ENCODE assay signal across 1 cellular context in the genomic region with DNA sequence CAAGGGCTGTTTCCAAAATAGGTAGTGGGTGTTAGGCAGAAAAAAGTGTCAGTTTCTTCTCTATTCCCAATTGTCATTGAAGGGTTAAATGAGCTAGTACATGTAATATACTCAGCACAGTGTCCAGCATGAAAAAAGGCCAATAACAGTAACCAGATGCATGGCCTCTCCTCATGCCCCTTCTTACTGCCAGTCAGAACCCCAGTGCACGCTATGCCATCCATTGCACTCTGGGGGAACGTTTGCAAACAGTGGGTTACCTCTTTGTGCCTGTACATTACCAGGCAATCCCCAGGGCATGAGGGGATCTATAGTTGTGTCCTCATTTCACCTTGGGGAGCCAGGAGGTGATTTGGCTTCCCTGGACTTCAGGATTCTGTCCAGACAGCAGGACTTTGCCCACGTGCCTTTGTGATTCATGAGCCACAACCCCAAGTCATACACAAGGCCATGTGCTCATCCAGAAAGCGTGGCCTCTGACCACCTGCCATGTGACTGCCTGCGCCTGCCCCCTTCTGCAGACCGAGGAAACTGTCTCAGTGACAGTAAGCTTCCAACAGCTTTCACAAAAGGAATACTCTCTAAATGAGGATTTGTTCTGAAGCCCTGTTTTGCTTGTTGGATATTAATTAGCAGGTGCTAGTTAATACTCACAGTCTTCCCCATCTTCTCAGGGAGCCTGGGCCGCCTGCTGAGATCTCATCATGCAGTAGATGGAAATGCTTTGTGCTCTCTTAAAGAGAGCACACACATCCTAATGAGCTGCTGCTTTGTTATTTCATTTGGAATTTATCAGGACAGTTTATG.
A peak's percentile ranks its signal among the peaks of the same experiment; 100 is the strongest.
TF ChIP-seq lines count a peak whose summit lies in the region.

No MANE protein-coding gene starts in this region.

TF ChIP-seq in HepG2, 621 proteins besides CTCF, POLR2A, EP300 and RAD21 (continued from another document and continues in another):
- TF ChIP-seq LBX2 (CRISPR knock-in tag; IDR thresholded peaks at IDR 0.05; ENCODE audit: borderline replicate concordance) (peak; percentile 98; the same call in 1 of the 2 replicates), MTF2 (CRISPR knock-in tag; IDR thresholded peaks at IDR 0.05; ENCODE audit: borderline replicate concordance) (no peak), RCOR2 (CRISPR knock-in tag; IDR thresholded peaks at IDR 0.05) (0 out of 2 replicates have a peak, but pooled peaks have one; percentile 65), ZNF543 (CRISPR knock-in tag; IDR thresholded peaks at IDR 0.05) (peak; percentile 92), ZNF264 (CRISPR knock-in tag; IDR thresholded peaks at IDR 0.05) (peak; percentile 96), NFKBIZ (CRISPR knock-in tag; IDR thresholded peaks at IDR 0.05) (peak; percentile 88; the same call in 1 of the 2 replicates), POLR2AphosphoS5 (IDR thresholded peaks at IDR 0.05; ENCODE audit: low read depth, low read length) (no peak), AKNA (CRISPR knock-in tag; IDR thresholded peaks at IDR 0.05; ENCODE audit: borderline replicate concordance) (peak; percentile 95; the same call in 1 of the 2 replicates), KLF12 (CRISPR knock-in tag; IDR thresholded peaks at IDR 0.05; ENCODE audit: borderline replicate concordance) (peak; percentile 91), WIZ (CRISPR knock-in tag; IDR thresholded peaks at IDR 0.05) (peak; percentile 64; the same call in 1 of the 2 replicates), ZNF607 (CRISPR knock-in tag; IDR thresholded peaks at IDR 0.05; ENCODE audit: borderline replicate concordance) (peak; percentile 100), IKZF1 (IDR thresholded peaks at IDR 0.05) (no peak), ZKSCAN8 (CRISPR knock-in tag; IDR thresholded peaks at IDR 0.05; ENCODE audit: borderline replicate concordance) (peak; percentile 87), ZNF619 (CRISPR knock-in tag; IDR thresholded peaks at IDR 0.05) (peak; percentile 97), ZNF761 (CRISPR knock-in tag; conservative IDR thresholded peaks at IDR 0.05) (0 out of 2 replicates have a peak, but pooled peaks have one; percentile 63), AGO2 (optimal IDR thresholded peaks at IDR 0.05; ENCODE audit: low read depth, low read length) (no peak), ZNF225 (CRISPR knock-in tag; IDR thresholded peaks at IDR 0.05) (peak; percentile 94; the same call in 1 of the 2 replicates), SAFB2 (CRISPR knock-in tag; IDR thresholded peaks at IDR 0.05; ENCODE audit: borderline replicate concordance, low read depth) (peak; percentile 75; the same call in 1 of the 2 replicates), SMC3 (IDR thresholded peaks at IDR 0.05; ENCODE audit: low read length) (peak; percentile 36; the same call in 1 of the 2 replicates), SUZ12 (IDR thresholded peaks at IDR 0.05; ENCODE audit: low read depth, low read length) (no peak), GFI1 (CRISPR knock-in tag; IDR thresholded peaks at IDR 0.05; ENCODE audit: borderline replicate concordance) (peak; percentile 66; the same call in 1 of the 2 replicates), KLF6 (CRISPR knock-in tag; IDR thresholded peaks at IDR 0.05) (peak; percentile 99), ZFP41 (CRISPR knock-in tag; IDR thresholded peaks at IDR 0.05; ENCODE audit: borderline replicate concordance) (peak; percentile 92; the same call in 1 of the 2 replicates), ZBTB3 (CRISPR knock-in tag; IDR thresholded peaks at IDR 0.05; ENCODE audit: borderline replicate concordance, low read depth) (no peak), SRY (CRISPR knock-in tag; IDR thresholded peaks at IDR 0.05) (peak; percentile 100), ZFP82 (CRISPR knock-in tag; IDR thresholded peaks at IDR 0.05; ENCODE audit: borderline replicate concordance) (peak; percentile 88; the same call in 1 of the 2 replicates), SP140L (CRISPR knock-in tag; IDR thresholded peaks at IDR 0.05; ENCODE audit: borderline replicate concordance) (0 out of 2 replicates have a peak, but pooled peaks have one; percentile 55), NONO (IDR thresholded peaks at IDR 0.05) (no peak), NONO (CRISPR knock-in tag; conservative IDR thresholded peaks at IDR 0.05) (no peak), ZNF331 (CRISPR knock-in tag; IDR thresholded peaks at IDR 0.05) (peak; percentile 92), RFX5 (IDR thresholded peaks at IDR 0.05; ENCODE audit: low read depth, low read length) (no peak), ZNF124 (CRISPR knock-in tag; IDR thresholded peaks at IDR 0.05) (peak; percentile 94), SRSF9 (IDR thresholded peaks at IDR 0.05; ENCODE audit: borderline replicate concordance, insufficient read depth, low read depth, low read length, poor library complexity, severe bottlenecking) (no peak), DPF2 (CRISPR knock-in tag; IDR thresholded peaks at IDR 0.05; ENCODE audit: borderline replicate concordance, low read depth) (0 out of 2 replicates have a peak, but pooled peaks have one; percentile 37), DMAP1 (CRISPR knock-in tag; IDR thresholded peaks at IDR 0.05) (peak; percentile 90), STAG1 (CRISPR knock-in tag; IDR thresholded peaks at IDR 0.05) (peak; percentile 60)
- TF ChIP-seq, protein P1, sequence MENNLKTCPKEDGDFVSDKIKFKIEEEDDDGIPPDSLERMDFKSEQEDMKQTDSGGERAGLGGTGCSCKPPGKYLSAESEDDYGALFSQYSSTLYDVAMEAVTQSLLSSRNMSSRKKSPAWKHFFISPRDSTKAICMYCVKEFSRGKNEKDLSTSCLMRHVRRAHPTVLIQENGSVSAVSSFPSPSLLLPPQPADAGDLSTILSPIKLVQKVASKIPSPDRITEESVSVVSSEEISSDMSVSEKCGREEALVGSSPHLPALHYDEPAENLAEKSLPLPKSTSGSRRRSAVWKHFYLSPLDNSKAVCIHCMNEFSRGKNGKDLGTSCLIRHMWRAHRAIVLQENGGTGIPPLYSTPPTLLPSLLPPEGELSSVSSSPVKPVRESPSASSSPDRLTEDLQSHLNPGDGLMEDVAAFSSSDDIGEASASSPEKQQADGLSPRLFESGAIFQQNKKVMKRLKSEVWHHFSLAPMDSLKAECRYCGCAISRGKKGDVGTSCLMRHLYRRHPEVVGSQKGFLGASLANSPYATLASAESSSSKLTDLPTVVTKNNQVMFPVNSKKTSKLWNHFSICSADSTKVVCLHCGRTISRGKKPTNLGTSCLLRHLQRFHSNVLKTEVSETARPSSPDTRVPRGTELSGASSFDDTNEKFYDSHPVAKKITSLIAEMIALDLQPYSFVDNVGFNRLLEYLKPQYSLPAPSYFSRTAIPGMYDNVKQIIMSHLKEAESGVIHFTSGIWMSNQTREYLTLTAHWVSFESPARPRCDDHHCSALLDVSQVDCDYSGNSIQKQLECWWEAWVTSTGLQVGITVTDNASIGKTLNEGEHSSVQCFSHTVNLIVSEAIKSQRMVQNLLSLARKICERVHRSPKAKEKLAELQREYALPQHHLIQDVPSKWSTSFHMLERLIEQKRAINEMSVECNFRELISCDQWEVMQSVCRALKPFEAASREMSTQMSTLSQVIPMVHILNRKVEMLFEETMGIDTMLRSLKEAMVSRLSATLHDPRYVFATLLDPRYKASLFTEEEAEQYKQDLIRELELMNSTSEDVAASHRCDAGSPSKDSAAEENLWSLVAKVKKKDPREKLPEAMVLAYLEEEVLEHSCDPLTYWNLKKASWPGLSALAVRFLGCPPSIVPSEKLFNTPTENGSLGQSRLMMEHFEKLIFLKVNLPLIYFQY (CRISPR knock-in tag; IDR thresholded peaks at IDR 0.05; ENCODE audit: borderline replicate concordance), result peak; percentile 86; the same call in 1 of the 2 replicates
- TF ChIP-seq, protein P2, sequence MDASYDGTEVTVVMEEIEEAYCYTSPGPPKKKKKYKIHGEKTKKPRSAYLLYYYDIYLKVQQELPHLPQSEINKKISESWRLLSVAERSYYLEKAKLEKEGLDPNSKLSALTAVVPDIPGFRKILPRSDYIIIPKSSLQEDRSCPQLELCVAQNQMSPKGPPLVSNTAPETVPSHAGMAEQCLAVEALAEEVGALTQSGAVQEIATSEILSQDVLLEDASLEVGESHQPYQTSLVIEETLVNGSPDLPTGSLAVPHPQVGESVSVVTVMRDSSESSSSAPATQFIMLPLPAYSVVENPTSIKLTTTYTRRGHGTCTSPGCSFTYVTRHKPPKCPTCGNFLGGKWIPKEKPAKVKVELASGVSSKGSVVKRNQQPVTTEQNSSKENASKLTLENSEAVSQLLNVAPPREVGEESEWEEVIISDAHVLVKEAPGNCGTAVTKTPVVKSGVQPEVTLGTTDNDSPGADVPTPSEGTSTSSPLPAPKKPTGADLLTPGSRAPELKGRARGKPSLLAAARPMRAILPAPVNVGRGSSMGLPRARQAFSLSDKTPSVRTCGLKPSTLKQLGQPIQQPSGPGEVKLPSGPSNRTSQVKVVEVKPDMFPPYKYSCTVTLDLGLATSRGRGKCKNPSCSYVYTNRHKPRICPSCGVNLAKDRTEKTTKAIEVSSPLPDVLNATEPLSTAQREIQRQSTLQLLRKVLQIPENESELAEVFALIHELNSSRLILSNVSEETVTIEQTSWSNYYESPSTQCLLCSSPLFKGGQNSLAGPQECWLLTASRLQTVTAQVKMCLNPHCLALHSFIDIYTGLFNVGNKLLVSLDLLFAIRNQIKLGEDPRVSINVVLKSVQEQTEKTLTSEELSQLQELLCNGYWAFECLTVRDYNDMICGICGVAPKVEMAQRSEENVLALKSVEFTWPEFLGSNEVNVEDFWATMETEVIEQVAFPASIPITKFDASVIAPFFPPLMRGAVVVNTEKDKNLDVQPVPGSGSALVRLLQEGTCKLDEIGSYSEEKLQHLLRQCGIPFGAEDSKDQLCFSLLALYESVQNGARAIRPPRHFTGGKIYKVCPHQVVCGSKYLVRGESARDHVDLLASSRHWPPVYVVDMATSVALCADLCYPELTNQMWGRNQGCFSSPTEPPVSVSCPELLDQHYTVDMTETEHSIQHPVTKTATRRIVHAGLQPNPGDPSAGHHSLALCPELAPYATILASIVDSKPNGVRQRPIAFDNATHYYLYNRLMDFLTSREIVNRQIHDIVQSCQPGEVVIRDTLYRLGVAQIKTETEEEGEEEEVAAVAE (CRISPR knock-in tag; IDR thresholded peaks at IDR 0.05; ENCODE audit: borderline replicate concordance), result peak; percentile 92
- TF ChIP-seq, protein P3, sequence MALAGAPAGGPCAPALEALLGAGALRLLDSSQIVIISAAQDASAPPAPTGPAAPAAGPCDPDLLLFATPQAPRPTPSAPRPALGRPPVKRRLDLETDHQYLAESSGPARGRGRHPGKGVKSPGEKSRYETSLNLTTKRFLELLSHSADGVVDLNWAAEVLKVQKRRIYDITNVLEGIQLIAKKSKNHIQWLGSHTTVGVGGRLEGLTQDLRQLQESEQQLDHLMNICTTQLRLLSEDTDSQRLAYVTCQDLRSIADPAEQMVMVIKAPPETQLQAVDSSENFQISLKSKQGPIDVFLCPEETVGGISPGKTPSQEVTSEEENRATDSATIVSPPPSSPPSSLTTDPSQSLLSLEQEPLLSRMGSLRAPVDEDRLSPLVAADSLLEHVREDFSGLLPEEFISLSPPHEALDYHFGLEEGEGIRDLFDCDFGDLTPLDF (CRISPR knock-in tag; IDR thresholded peaks at IDR 0.05), result peak; percentile 61
- TF ChIP-seq, protein P4, sequence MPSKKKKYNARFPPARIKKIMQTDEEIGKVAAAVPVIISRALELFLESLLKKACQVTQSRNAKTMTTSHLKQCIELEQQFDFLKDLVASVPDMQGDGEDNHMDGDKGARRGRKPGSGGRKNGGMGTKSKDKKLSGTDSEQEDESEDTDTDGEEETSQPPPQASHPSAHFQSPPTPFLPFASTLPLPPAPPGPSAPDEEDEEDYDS (CRISPR knock-in tag; IDR thresholded peaks at IDR 0.05), result peak; percentile 87
- TF ChIP-seq, protein P5, sequence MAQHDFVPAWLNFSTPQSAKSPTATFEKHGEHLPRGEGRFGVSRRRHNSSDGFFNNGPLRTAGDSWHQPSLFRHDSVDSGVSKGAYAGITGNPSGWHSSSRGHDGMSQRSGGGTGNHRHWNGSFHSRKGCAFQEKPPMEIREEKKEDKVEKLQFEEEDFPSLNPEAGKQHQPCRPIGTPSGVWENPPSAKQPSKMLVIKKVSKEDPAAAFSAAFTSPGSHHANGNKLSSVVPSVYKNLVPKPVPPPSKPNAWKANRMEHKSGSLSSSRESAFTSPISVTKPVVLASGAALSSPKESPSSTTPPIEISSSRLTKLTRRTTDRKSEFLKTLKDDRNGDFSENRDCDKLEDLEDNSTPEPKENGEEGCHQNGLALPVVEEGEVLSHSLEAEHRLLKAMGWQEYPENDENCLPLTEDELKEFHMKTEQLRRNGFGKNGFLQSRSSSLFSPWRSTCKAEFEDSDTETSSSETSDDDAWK (CRISPR knock-in tag; IDR thresholded peaks at IDR 0.05), result no peak
